In the genomic region with DNA sequence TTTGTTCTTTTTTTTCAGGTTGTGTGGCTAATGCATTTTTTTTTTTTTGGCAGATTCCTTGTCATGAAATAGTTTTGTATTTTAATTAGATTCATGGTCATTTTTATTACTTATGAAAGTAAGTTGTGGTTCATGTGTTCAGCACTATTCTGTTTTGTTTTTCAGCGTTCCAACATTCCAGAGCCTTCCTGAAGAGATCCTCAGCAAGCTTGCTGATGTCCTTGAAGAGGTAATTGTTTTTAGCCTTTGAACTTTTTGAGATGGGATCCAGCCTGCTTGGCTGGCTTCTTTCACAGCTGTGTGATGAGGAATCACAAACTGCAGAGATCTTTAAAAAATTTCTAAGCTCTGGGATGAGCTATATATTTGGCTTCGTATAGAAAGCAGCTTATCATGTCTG, we compare ENCODE assay signal across 1 cellular context.
TF ChIP-seq lines count a peak whose summit lies in the region.

No MANE protein-coding gene starts in this region.

TF ChIP-seq in SK-N-SH, 30 proteins besides CTCF, POLR2A, EP300 and RAD21 (continued from another document):
- TF ChIP-seq, protein P1, sequence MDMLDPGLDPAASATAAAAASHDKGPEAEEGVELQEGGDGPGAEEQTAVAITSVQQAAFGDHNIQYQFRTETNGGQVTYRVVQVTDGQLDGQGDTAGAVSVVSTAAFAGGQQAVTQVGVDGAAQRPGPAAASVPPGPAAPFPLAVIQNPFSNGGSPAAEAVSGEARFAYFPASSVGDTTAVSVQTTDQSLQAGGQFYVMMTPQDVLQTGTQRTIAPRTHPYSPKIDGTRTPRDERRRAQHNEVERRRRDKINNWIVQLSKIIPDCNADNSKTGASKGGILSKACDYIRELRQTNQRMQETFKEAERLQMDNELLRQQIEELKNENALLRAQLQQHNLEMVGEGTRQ (IDR thresholded peaks at IDR 0.05; ENCODE audit: borderline replicate concordance, low read depth, low read length) = no peak
- TF ChIP-seq JUND (IDR thresholded peaks at IDR 0.05) (no peak), GATA2 (CRISPR knock-in tag; IDR thresholded peaks at IDR 0.05) (no peak), TAF1 (IDR thresholded peaks at IDR 0.05; ENCODE audit: borderline replicate concordance, low read depth, low read length) (no peak), MEF2A (IDR thresholded peaks at IDR 0.05; ENCODE audit: borderline replicate concordance, low read depth) (no peak), FOXJ3 (CRISPR knock-in tag; IDR thresholded peaks at IDR 0.05) (no peak), TEAD4 (IDR thresholded peaks at IDR 0.05; ENCODE audit: borderline replicate concordance, insufficient read depth) (no peak), EZH2phosphoT487 (IDR thresholded peaks at IDR 0.05; ENCODE audit: borderline replicate concordance, low read depth) (no peak), NRF1 (IDR thresholded peaks at IDR 0.05; ENCODE audit: low read depth, low read length) (no peak), NFIC (IDR thresholded peaks at IDR 0.05; ENCODE audit: borderline replicate concordance) (no peak), RXRA (IDR thresholded peaks at IDR 0.05; ENCODE audit: borderline replicate concordance, low read depth) (no peak), SMC3 (IDR thresholded peaks at IDR 0.05; ENCODE audit: low read depth, low read length) (no peak)
- TF ChIP-seq, protein P2, sequence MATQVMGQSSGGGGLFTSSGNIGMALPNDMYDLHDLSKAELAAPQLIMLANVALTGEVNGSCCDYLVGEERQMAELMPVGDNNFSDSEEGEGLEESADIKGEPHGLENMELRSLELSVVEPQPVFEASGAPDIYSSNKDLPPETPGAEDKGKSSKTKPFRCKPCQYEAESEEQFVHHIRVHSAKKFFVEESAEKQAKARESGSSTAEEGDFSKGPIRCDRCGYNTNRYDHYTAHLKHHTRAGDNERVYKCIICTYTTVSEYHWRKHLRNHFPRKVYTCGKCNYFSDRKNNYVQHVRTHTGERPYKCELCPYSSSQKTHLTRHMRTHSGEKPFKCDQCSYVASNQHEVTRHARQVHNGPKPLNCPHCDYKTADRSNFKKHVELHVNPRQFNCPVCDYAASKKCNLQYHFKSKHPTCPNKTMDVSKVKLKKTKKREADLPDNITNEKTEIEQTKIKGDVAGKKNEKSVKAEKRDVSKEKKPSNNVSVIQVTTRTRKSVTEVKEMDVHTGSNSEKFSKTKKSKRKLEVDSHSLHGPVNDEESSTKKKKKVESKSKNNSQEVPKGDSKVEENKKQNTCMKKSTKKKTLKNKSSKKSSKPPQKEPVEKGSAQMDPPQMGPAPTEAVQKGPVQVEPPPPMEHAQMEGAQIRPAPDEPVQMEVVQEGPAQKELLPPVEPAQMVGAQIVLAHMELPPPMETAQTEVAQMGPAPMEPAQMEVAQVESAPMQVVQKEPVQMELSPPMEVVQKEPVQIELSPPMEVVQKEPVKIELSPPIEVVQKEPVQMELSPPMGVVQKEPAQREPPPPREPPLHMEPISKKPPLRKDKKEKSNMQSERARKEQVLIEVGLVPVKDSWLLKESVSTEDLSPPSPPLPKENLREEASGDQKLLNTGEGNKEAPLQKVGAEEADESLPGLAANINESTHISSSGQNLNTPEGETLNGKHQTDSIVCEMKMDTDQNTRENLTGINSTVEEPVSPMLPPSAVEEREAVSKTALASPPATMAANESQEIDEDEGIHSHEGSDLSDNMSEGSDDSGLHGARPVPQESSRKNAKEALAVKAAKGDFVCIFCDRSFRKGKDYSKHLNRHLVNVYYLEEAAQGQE (IDR thresholded peaks at IDR 0.05; ENCODE audit: low read depth, low read length) = no peak
TF ChIP-seq in SK-N-SH: peak in this region for 0.
